Comparison of ENCODE assay signal across 13 cellular contexts in genomic region chr3:122697952-122698625, GRCh38. TPM values are rescaled to one million over a fixed set of nuclear protein-coding genes. Genes with fewer than 3 reads are reported as not detected.
DNase-seq lines count a peak whose midpoint lies in the region; ATAC-seq and TF ChIP-seq lines count a peak whose summit lies in the region.
"Had no signal": no experiment of that assay in that cellular context is flagged by ENCODE, and none has a peak within 500 bp of the region (broad histone marks: within the 10 kb centered on the region; RNA-seq: fewer than 3 reads in every experiment).

No MANE protein-coding gene starts in this region.

- ATAC-seq in GM21786 (IDR thresholded peaks at IDR 0.05; ENCODE audit: unreplicated experiment) (peak; percentile 77), HG03571 (IDR thresholded peaks at IDR 0.05; ENCODE audit: unreplicated experiment) (peak; percentile 63), mucosa of descending colon (peak; percentile 53), HG03521 (IDR thresholded peaks at IDR 0.05; ENCODE audit: unreplicated experiment) (no peak)
- ATAC-seq: Panc1 had no signal

- DNase-seq in NCI-H526 (lab: John Stamatoyannopoulos, UW) = peak; percentile 7 to 14
- DNase-seq in NCI-H526 treated with DMSO at 0.1 percent for 48 hours (lab: John Stamatoyannopoulos, UW) = no peak
- no peak for DNase-seq in mucosa of descending colon
- DNase-seq in brain microvascular endothelial cell = no peak
- no peak for DNase-seq in SIG-M5 (lab: John Stamatoyannopoulos, UW)
- DNase-seq: IMR-90 had no signal

- no peak overlapping the region for H3K27ac ChIP-seq in brain microvascular endothelial cell
- H3K27ac ChIP-seq: 22Rv1, tibial nerve had no signal

- no peak overlapping the region for H3K4me3 ChIP-seq in mucosa of descending colon
- H3K4me3 ChIP-seq in brain microvascular endothelial cell (ENCODE audit: low read depth, low read length) = no peak overlapping the region
- H3K4me3 ChIP-seq: lung, tibial nerve had no signal

- no peaks in the 10 kb centered on the region for H3K4me1 ChIP-seq in mucosa of descending colon (ENCODE audit: low read depth)
- H3K4me1 ChIP-seq: tibial nerve had no signal

- H3K36me3 ChIP-seq in mucosa of descending colon (ENCODE audit: low read depth) (no peaks in the 10 kb centered on the region), brain microvascular endothelial cell (replicated peaks) (peaks cover 11% of the 10 kb centered on the region)

- in situ Hi-C loops in brain microvascular endothelial cell (cut with HindIII; ENCODE audit: low pct_ligation_motif_present, low sequenced_read_pairs) = no loop called here

- TF ChIP-seq CTCF in mucosa of descending colon (IDR thresholded peaks at IDR 0.05) (no peak), brain microvascular endothelial cell (IDR thresholded peaks at IDR 0.05; ENCODE audit: low read depth, low read length, missing control alignments) (no peak)

- H3K27me3 ChIP-seq in brain microvascular endothelial cell (replicated peaks) = no peaks in the 10 kb centered on the region
- H3K27me3 ChIP-seq: tibial nerve had no signal

- no peaks in the 10 kb centered on the region for H3K9me3 ChIP-seq in mucosa of descending colon
- H3K9me3 ChIP-seq: tibial nerve had no signal

- intact Hi-C loops in mucosa of descending colon (cut with DNase I, micrococcal nuclease) = no loop called here

RNA-seq across cellular contexts. Expression of gene PARP14, which starts 17.4 kb away (rescaled TPM):
- total RNA-seq in mucosa of descending colon = 10 to 100 TPM; 34.7 to 47.9 (median 43.8) TPM

Comparison
In these comparisons a context has a peak if more than half of its experiments do, and no peak if none do; other contexts are left out.
1. DNase-seq: peak in NCI-H526 (2 of 2); none in NCI-H526 treated with DMSO at 0.1 percent for 48 hours (single experiment), mucosa of descending colon (0 of 3), brain microvascular endothelial cell (single experiment) and SIG-M5 (single experiment).